31 cellular contexts compared by ENCODE assay signal in the genomic region with DNA sequence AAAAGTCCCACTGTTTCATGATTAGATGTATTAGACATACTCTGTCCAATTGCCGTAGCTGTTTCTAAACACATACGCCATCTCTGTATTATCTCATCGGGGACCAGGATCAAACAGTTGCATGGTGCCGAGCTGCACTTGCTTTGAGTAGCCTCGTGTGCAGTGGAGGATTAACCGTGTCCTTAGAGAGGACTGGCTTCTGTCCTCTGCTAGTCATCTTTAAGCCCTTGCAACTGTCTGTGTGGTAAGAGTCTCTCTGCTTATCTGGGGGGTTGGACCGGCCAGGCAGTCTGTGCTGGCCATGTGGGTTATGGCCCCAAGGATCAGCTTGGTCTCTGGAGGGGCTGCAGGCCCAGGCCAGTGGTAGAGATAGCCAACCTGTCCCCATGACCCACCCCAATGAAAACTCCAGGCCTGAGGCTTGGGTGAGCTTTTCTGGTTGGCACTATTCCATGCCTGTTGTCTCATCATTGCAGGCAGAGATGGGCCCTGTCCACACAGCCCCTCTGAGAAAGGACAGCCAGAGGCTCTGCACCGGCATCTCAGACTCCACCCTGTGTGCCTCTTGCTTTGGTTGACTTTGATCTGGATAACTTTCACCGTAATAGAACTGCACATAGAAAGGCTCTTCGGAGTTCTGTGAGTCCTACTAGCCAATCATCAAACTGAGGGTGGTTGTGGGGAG.
"Had no signal": no experiment of that assay in that cellular context is flagged by ENCODE, and none has a peak within 500 bp of the region (broad histone marks: within the 10 kb centered on the region; RNA-seq: fewer than 3 reads in every experiment).

No MANE protein-coding gene starts in this region.

- H3K36me3 Mint-ChIP-seq: activated naive CD4-positive, alpha-beta T cell treated with anti-CD3 and anti-CD28 coated beads, Interleukin-2, amount 50 U/mL, for 24 hours; T-cell had no signal

- H3K4me3 ChIP-seq: breast epithelium, SK-N-MC had no signal

- H3K27ac ChIP-seq: breast epithelium, SK-N-MC, VCaP had no signal

- ATAC-seq: activated CD4-positive, alpha-beta T cell treated with anti-CD3 and anti-CD28 coated beads for 36 hours; activated CD8-positive, alpha-beta T cell treated with anti-CD3 and anti-CD28 coated beads for 36 hours; Panc1; T-cell had no signal

- H3K36me3 ChIP-seq: breast epithelium had no signal

- H3K4me3 Mint-ChIP-seq: activated CD4-positive, alpha-beta T cell treated with anti-CD3 and anti-CD28 coated beads for 36 hours; activated CD8-positive, alpha-beta T cell treated with anti-CD3 and anti-CD28 coated beads for 36 hours; activated naive CD4-positive, alpha-beta T cell treated with anti-CD3 and anti-CD28 coated beads, Interleukin-2, amount 50 U/mL, for 24 hours; activated T-helper 1 cell treated with anti-CD3 and anti-CD28 coated beads, Interleukin-12 subunit alpha, Interleukin-12 subunit beta, Interleukin-2, Interleukin-4 antibody, amounts not matched to agents 30 ng/mL and 10 ng/mL and 1 ng/mL, durations not matched to agents 14 hours and 24 hours and 36 hours; central memory CD8-positive, alpha-beta T cell; T-cell had no signal

- FAIRE-seq: TTC549 had no signal

- H3K4me1 ChIP-seq: breast epithelium had no signal

- H3K4me1 Mint-ChIP-seq: activated CD4-positive, alpha-beta T cell treated with anti-CD3 and anti-CD28 coated beads for 36 hours; activated naive CD4-positive, alpha-beta T cell treated with anti-CD3 and anti-CD28 coated beads, Interleukin-2, amount 50 U/mL, for 24 hours; central memory CD8-positive, alpha-beta T cell; T-cell had no signal

- H3K27me3 Mint-ChIP-seq: activated CD8-positive, alpha-beta T cell treated with anti-CD3 and anti-CD28 coated beads for 36 hours; activated naive CD4-positive, alpha-beta T cell treated with anti-CD3 and anti-CD28 coated beads, Interleukin-2, amount 50 U/mL, for 24 hours had no signal

- H3K9me3 ChIP-seq: breast epithelium had no signal

- DNase-seq: activated CD4-positive, alpha-beta T cell treated with anti-CD3 and anti-CD28 coated beads for 36 hours; activated CD4-positive, alpha-beta T cell treated with anti-CD3 and anti-CD28 coated beads, Interleukin-2, amount 50 U/mL, for 1 hour; activated CD8-positive, alpha-beta memory T cell treated with anti-CD3 and anti-CD28 coated beads, Interleukin-2, amount 50 U/mL, for 4 hours; activated CD8-positive, alpha-beta T cell treated with anti-CD3 and anti-CD28 coated beads for 36 hours; activated effector memory CD4-positive, alpha-beta T cell treated with Interleukin-2 at 50 U/mL for 16 hours; activated naive CD4-positive, alpha-beta T cell; activated T-cell treated with anti-CD3 and anti-CD28 coated beads, Interleukin-2, amount 50 U/mL, for 1 hour; aorta; MM.1S; NCI-H1105 treated with DMSO at 0.1 percent for 48 hours; NCI-H1436 treated with DMSO at 0.1 percent for 48 hours; NCI-H187; NCI-H2081; NCI-H446; NCI-H526; NCI-H774; NK-92 treated with Interleukin-12 subunit alpha and Interleukin-12 subunit beta, amount 100 ng/mL, for 24 hours; OCI-M1; RPMI8226; SHP77; T-cell; T-helper 2 cell; T1000 had no signal

- H3K27me3 ChIP-seq: breast epithelium had no signal

- H3K9me3 Mint-ChIP-seq: activated CD8-positive, alpha-beta T cell treated with anti-CD3 and anti-CD28 coated beads for 36 hours; activated naive CD4-positive, alpha-beta T cell treated with anti-CD3 and anti-CD28 coated beads, Interleukin-2, amount 50 U/mL, for 24 hours; activated T-helper 1 cell treated with anti-CD3 and anti-CD28 coated beads, Interleukin-12 subunit alpha, Interleukin-12 subunit beta, Interleukin-2, Interleukin-4 antibody, amounts not matched to agents 30 ng/mL and 10 ng/mL and 1 ng/mL, durations not matched to agents 14 hours and 24 hours and 36 hours; central memory CD8-positive, alpha-beta T cell; T-cell had no signal

- H3K27ac Mint-ChIP-seq: activated CD4-positive, alpha-beta T cell treated with anti-CD3 and anti-CD28 coated beads for 36 hours; activated CD8-positive, alpha-beta T cell treated with anti-CD3 and anti-CD28 coated beads for 36 hours; activated naive CD4-positive, alpha-beta T cell treated with anti-CD3 and anti-CD28 coated beads, Interleukin-2, amount 50 U/mL, for 24 hours; activated T-helper 1 cell treated with anti-CD3 and anti-CD28 coated beads, Interleukin-12 subunit alpha, Interleukin-12 subunit beta, Interleukin-2, Interleukin-4 antibody, amounts not matched to agents 30 ng/mL and 10 ng/mL and 1 ng/mL, durations not matched to agents 14 hours and 24 hours and 36 hours; T-cell had no signal
